In genomic region chr3:171286580-171287249, GRCh38 we compare ENCODE assay signal across 10 cellular contexts.
DNase-seq lines count a peak whose midpoint lies in the region; ATAC-seq and TF ChIP-seq lines count a peak whose summit lies in the region.
"Had no signal": no experiment of that assay in that cellular context is flagged by ENCODE, and none has a peak within 500 bp of the region (broad histone marks: within the 10 kb centered on the region; RNA-seq: fewer than 3 reads in every experiment).

No MANE protein-coding gene starts in this region.

- H3K4me1 Mint-ChIP-seq in neural progenitor cell = peaks cover 11% of the 10 kb centered on the region

- ATAC-seq in GM18517 (IDR thresholded peaks at IDR 0.05; ENCODE audit: unreplicated experiment) (peak; percentile 44), HG02588 (IDR thresholded peaks at IDR 0.05; ENCODE audit: unreplicated experiment) (peak; percentile 50), left lung (peak; percentile 63)

- peaks cover 1% of the 10 kb centered on the region for H3K36me3 Mint-ChIP-seq in neural progenitor cell

- H3K27ac Mint-ChIP-seq in neural progenitor cell = no peak overlapping the region

- H3K4me3 ChIP-seq in left lung (no peak overlapping the region), neural progenitor cell (no peak overlapping the region)

- no peak overlapping the region for H3K4me2 ChIP-seq in neural progenitor cell

- no peak overlapping the region for H2AFZ ChIP-seq in neural progenitor cell (replicated peaks)

- no peaks in the 10 kb centered on the region for H3K79me2 ChIP-seq in neural progenitor cell (ENCODE audit: low read depth)

- TF ChIP-seq CTCF in left lung (IDR thresholded peaks at IDR 0.05) (no peak), neural progenitor cell (IDR thresholded peaks at IDR 0.05) (no peak)

- no peaks in the 10 kb centered on the region for H3F3A ChIP-seq in neural progenitor cell (ENCODE audit: low read depth)

- no peaks in the 10 kb centered on the region for H4K20me1 ChIP-seq in neural progenitor cell (ENCODE audit: low read depth)

- no peaks in the 10 kb centered on the region for H3K27me3 Mint-ChIP-seq in neural progenitor cell (ENCODE audit: insufficient read depth, low read depth)

- H3K4me1 ChIP-seq in left lung = no peaks in the 10 kb centered on the region
- peaks cover 8% of the 10 kb centered on the region for H3K4me1 ChIP-seq in neural progenitor cell

- no peaks in the 10 kb centered on the region for H3K9me3 ChIP-seq in left lung
- H3K9me3 ChIP-seq in neural progenitor cell (ENCODE audit: low read depth) = no peaks in the 10 kb centered on the region

- H3K27ac ChIP-seq in left lung = no peak overlapping the region
- H3K27ac ChIP-seq in neural progenitor cell = no peak overlapping the region

- H3K36me3 ChIP-seq in left lung (no peaks in the 10 kb centered on the region), neural progenitor cell (no peaks in the 10 kb centered on the region)

- peak; percentile 22 for DNase-seq in NCI-H774 (lab: John Stamatoyannopoulos, UW)
- no peak for DNase-seq in left lung
- DNase-seq in amygdala (lab: John Stamatoyannopoulos, UW) = no peak
- no peak for DNase-seq in neural progenitor cell (ENCODE audit: low spot score)
- no peak for DNase-seq in hypothalamus (lab: John Stamatoyannopoulos, UW)
- DNase-seq in SKM-1 (lab: John Stamatoyannopoulos, UW; ENCODE audit: unreplicated experiment) = no peak
- DNase-seq: erythroblast; stimulated activated CD4-positive, alpha-beta T cell treated with anti-CD3 and anti-CD28 coated beads, Interleukin-4, amount 100 ng/mL, for 24 hours had no signal

- intact Hi-C loops in left lung (cut with DNase I) = no loop called here

- H3K27me3 ChIP-seq in left lung (no peaks in the 10 kb centered on the region), neural progenitor cell (no peaks in the 10 kb centered on the region)

- no peak overlapping the region for H3K9ac ChIP-seq in neural progenitor cell

- no peaks in the 10 kb centered on the region for H3K9me3 Mint-ChIP-seq in neural progenitor cell

- H3K4me3 Mint-ChIP-seq in neural progenitor cell = no peak overlapping the region
